ENCODE assay signal across 8 cellular contexts in genomic region chr22:24270556-24271405, GRCh38. TPM values are rescaled to one million over a fixed set of nuclear protein-coding genes. Genes with fewer than 3 reads are reported as not detected.
DNase-seq lines count a peak whose midpoint lies in the region; ATAC-seq and TF ChIP-seq lines count a peak whose summit lies in the region.

SPECC1L (plus strand) TSS chr22:24270831; CDS start chr22:24302232, 31,401 bp downstream.

- CTCF ChIA-PET in SK-N-SH (lab: Yijun Ruan, JAX), result no interaction called here

- peaks cover 6% of the 10 kb centered on the region for H3F3A ChIP-seq in SK-N-SH (replicated peaks; ENCODE audit: insufficient read depth)

- H3K9me3 ChIP-seq in SK-N-SH, result no peaks in the 10 kb centered on the region

- H3K27ac ChIP-seq in SK-N-SH (ENCODE audit: low read depth in 2 of 2, low read length in 1 of 2), result peak within 1 kb of the TSS; percentile 82 to 96
- peak within 1 kb of the TSS; percentile 87 for H3K27ac ChIP-seq in temporal lobe (ENCODE audit: low read depth, low read length)

- no peak for TF ChIP-seq RAD21 in SK-N-SH (IDR thresholded peaks at IDR 0.05; ENCODE audit: low read length)

- H2AFZ ChIP-seq in SK-N-SH (ENCODE audit: low read depth), result peak within 1 kb of the TSS; percentile 95; the same call in 1 of the 2 replicates

- H3K9ac ChIP-seq in SK-N-SH, result peak within 1 kb of the TSS; percentile 94

- 0% methylated on average over 11 of the region's 90 CpGs for WGBS in SK-N-SH (ENCODE audit: low lambda C conversion rate)

- POLR2A ChIA-PET in SK-N-SH (lab: Yijun Ruan, JAX), result interaction anchor here (1.5 kb wide), 1 partner anchor 176 kb away, joined by 3 read pairs; no protein-coding TSS in a partner anchor

- H3K79me2 ChIP-seq in SK-N-SH (ENCODE audit: insufficient read depth), result peaks cover 51% of the 10 kb centered on the region

- H3K4me3 ChIP-seq in GM08714 (ENCODE audit: low read length) (peak within 1 kb of the TSS; percentile 88), NB4 (ENCODE audit: low read depth, low read length) (peak within 1 kb of the TSS; percentile 93), SK-N-SH (ENCODE audit: low read depth in 2 of 2, low read length in 1 of 2) (peak within 1 kb of the TSS; percentile 91 to 97)

- H3K4me2 ChIP-seq in SK-N-SH, result peak within 1 kb of the TSS; percentile 92

- peak; percentile 85 for ATAC-seq in HG02571 (IDR thresholded peaks at IDR 0.05; ENCODE audit: unreplicated experiment)
- ATAC-seq in omental fat pad (ENCODE audit: low FRiP score), result peak; percentile 99

- TF ChIP-seq POLR2A in NB4 (IDR thresholded peaks at IDR 0.05; ENCODE audit: extremely low read depth, insufficient read length), result peak; percentile 92

- peaks cover 33% of the 10 kb centered on the region for H4K20me1 ChIP-seq in SK-N-SH (ENCODE audit: insufficient read depth)

- H3K4me1 ChIP-seq in SK-N-SH (ENCODE audit: control insufficient read depth in 1 of 2, insufficient read depth in 2 of 2, low read depth in 1 of 2, low read length in 1 of 2), result peaks cover 8 to 9% of the 10 kb centered on the region in 2 experiments; a peak in 3 of 4 replicates

- no peaks in the 10 kb centered on the region for H3K9me2 ChIP-seq in SK-N-SH

- H3K27me3 ChIP-seq in SK-N-SH (ENCODE audit: insufficient read depth), result no peaks in the 10 kb centered on the region

- TF ChIP-seq CTCF in NB4 (IDR thresholded peaks at IDR 0.05; ENCODE audit: low read depth, low read length) (no peak), SK-N-SH (IDR thresholded peaks at IDR 0.05) (no peak), omental fat pad (IDR thresholded peaks at IDR 0.05) (no peak)

- no peaks in the 10 kb centered on the region for H3K36me3 ChIP-seq in SK-N-SH (replicated peaks in 1 of 2; ENCODE audit: control insufficient read depth in 1 of 2, insufficient read depth in 2 of 2, low read length in 1 of 2)

- no peak for TF ChIP-seq EP300 in SK-N-SH (IDR thresholded peaks at IDR 0.05; ENCODE audit: borderline replicate concordance in 1 of 2, low read depth in 1 of 2, low read length in 1 of 2)

- peak; percentile 91 for DNase-seq in NB4 (ENCODE audit: low read depth)
- DNase-seq in SK-N-SH, result peak; percentile 99
- DNase-seq in activated naive CD4-positive, alpha-beta T cell treated with anti-CD3 and anti-CD28 coated beads, Interleukin-2, amount 50 U/mL, for 16 hours, result peak; percentile 88
- DNase-seq in globus pallidus (ENCODE audit: low spot score), result peak; percentile 92
- DNase-seq in omental fat pad (ENCODE audit: low spot score), result peak; percentile 70

TF ChIP-seq in SK-N-SH, 30 proteins besides CTCF, POLR2A, EP300 and RAD21:
- TF ChIP-seq JUND (IDR thresholded peaks at IDR 0.05) (no peak), TEAD4 (IDR thresholded peaks at IDR 0.05; ENCODE audit: borderline replicate concordance, insufficient read depth) (no peak), POLR2AphosphoS5 (IDR thresholded peaks at IDR 0.05; ENCODE audit: low read depth, low read length) (peak; percentile 89), RXRA (IDR thresholded peaks at IDR 0.05; ENCODE audit: borderline replicate concordance, low read depth) (no peak), NRF1 (IDR thresholded peaks at IDR 0.05; ENCODE audit: low read depth, low read length) (peak; percentile 85), MAX (IDR thresholded peaks at IDR 0.05; ENCODE audit: low read depth) (peak; percentile 53; the same call in 1 of the 2 replicates), CHD2 (IDR thresholded peaks at IDR 0.05; ENCODE audit: low read length, partially characterized antibody) (peak; percentile 42), REST (IDR thresholded peaks at IDR 0.05; ENCODE audit: low read depth, low read length) (0 out of 2 replicates have a peak, but pooled peaks have one; percentile 9), SMC3 (IDR thresholded peaks at IDR 0.05; ENCODE audit: low read depth, low read length) (peak; percentile 1; the same call in 1 of the 2 replicates), RCOR1 (IDR thresholded peaks at IDR 0.05; ENCODE audit: low read length) (no peak), TAF1 (IDR thresholded peaks at IDR 0.05; ENCODE audit: borderline replicate concordance, low read depth, low read length) (peak; percentile 76), MXI1 (IDR thresholded peaks at IDR 0.05; ENCODE audit: low read depth, low read length) (peak; percentile 25)

RNA-seq across cellular contexts. Expression of gene SPECC1L, which starts in this region (rescaled TPM):
- 22.9 and 25.9 TPM in 2 replicates for polyA plus RNA-seq in SK-N-SH (2012; rRNA removed)
- polyA plus RNA-seq in SK-N-SH (2012; cell fraction: cytosol; rRNA removed), result 17.8 and 21.8 TPM in 2 replicates
- 36.5 and 44.0 TPM in 2 replicates for polyA plus RNA-seq in SK-N-SH (2012; cell fraction: nucleus; rRNA removed)
- total RNA-seq in omental fat pad, result 10 to 100 TPM; 31.3 to 44.9 (median 35.6) TPM
- total RNA-seq in temporal lobe, result 36.9 TPM

Comparison
In these comparisons a context has a peak if more than half of its experiments do, and no peak if none do; other contexts are left out.
1. Peak in every context shown above with its lines: DNase-seq, ATAC-seq, H3K4me3 ChIP-seq and H3K27ac ChIP-seq.